ENCODE assay signal across 1 cellular context in the genomic region with DNA sequence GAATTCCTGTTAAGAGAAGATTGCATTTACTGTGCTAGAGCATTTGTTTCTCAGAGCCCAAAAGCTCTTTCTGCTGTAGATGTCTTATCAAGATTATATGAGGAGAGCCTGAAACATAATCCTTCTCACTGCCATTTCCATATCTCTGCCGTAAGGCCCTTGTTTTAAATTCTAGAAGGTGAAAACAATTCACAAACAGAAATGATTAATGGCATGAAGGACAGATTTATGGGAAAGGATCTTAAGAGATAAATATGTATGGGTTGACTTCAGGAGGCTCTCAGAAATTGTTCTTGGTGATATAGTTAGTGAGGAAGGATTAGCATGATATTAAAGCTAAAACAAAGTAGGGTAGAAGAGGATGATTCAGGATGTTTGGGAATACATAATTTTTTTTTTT.
A peak's percentile ranks its signal among the peaks of the same experiment; 100 is the strongest.
TF ChIP-seq lines count a peak whose summit lies in the region.

No MANE protein-coding gene starts in this region.

TF ChIP-seq in K562, 482 proteins besides CTCF, POLR2A, EP300 and RAD21 (continues in another document):
- TF ChIP-seq, protein P1, sequence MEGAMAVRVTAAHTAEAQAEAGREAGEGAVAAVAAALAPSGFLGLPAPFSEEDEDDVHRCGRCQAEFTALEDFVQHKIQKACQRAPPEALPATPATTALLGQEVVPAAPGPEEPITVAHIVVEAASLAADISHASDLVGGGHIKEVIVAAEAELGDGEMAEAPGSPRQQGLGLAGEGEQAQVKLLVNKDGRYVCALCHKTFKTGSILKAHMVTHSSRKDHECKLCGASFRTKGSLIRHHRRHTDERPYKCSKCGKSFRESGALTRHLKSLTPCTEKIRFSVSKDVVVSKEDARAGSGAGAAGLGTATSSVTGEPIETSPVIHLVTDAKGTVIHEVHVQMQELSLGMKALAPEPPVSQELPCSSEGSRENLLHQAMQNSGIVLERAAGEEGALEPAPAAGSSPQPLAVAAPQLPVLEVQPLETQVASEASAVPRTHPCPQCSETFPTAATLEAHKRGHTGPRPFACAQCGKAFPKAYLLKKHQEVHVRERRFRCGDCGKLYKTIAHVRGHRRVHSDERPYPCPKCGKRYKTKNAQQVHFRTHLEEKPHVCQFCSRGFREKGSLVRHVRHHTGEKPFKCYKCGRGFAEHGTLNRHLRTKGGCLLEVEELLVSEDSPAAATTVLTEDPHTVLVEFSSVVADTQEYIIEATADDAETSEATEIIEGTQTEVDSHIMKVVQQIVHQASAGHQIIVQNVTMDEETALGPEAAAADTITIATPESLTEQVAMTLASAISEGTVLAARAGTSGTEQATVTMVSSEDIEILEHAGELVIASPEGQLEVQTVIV (CRISPR knock-in tag; IDR thresholded peaks at IDR 0.05; ENCODE audit: borderline replicate concordance): no peak
- TF ChIP-seq ZNF76 (CRISPR knock-in tag; IDR thresholded peaks at IDR 0.05; ENCODE audit: borderline replicate concordance) (no peak), ELK3 (CRISPR knock-in tag; IDR thresholded peaks at IDR 0.05) (no peak), ZFP91 (CRISPR knock-in tag; IDR thresholded peaks at IDR 0.05) (no peak), LEF1 (IDR thresholded peaks at IDR 0.05) (peak; percentile 52; the same call in 1 of the 2 replicates), HEY1 (CRISPR knock-in tag; IDR thresholded peaks at IDR 0.05; ENCODE audit: borderline replicate concordance) (no peak), SMARCA4 (IDR thresholded peaks at IDR 0.05) (no peak), SIN3B (IDR thresholded peaks at IDR 0.05; ENCODE audit: low read depth) (no peak), CBX5 (IDR thresholded peaks at IDR 0.05; ENCODE audit: borderline replicate concordance, low read depth) (no peak), ZNF280A (IDR thresholded peaks at IDR 0.05; ENCODE audit: low read depth, partially characterized antibody) (no peak), MEF2A (IDR thresholded peaks at IDR 0.05; ENCODE audit: control insufficient read depth, low read depth, low read length) (no peak), SRSF3 (IDR thresholded peaks at IDR 0.05; ENCODE audit: insufficient read depth, low read length) (no peak), TEAD1 (CRISPR knock-in tag; IDR thresholded peaks at IDR 0.05) (no peak), HNRNPLL (IDR thresholded peaks at IDR 0.05; ENCODE audit: low read depth, low read length, poor library complexity, severe bottlenecking) (no peak), COPS2 (conservative IDR thresholded peaks at IDR 0.05) (no peak), GTF2E2 (tag; IDR thresholded peaks at IDR 0.05) (no peak), NUFIP1 (IDR thresholded peaks at IDR 0.05; ENCODE audit: partially characterized antibody) (no peak), ZNF263 (CRISPR knock-in tag; IDR thresholded peaks at IDR 0.05; ENCODE audit: borderline replicate concordance) (no peak), ATF1 (CRISPR knock-in tag; IDR thresholded peaks at IDR 0.05) (no peak), ATF1 (tag; IDR thresholded peaks at IDR 0.05) (no peak), EHMT2 (IDR thresholded peaks at IDR 0.05) (no peak), ZC3H11A (IDR thresholded peaks at IDR 0.05; ENCODE audit: low read depth, low read length) (no peak), CHD7 (IDR thresholded peaks at IDR 0.05; ENCODE audit: low read depth, low read length) (no peak), SOX6 (IDR thresholded peaks at IDR 0.05) (peak; percentile 75; the same call in 1 of the 2 replicates), CBX2 (IDR thresholded peaks at IDR 0.05; ENCODE audit: insufficient read depth, low read length, poor library complexity, severe bottlenecking) (no peak), NFE2 (IDR thresholded peaks at IDR 0.05; ENCODE audit: low read depth) (no peak), ZNF3 (CRISPR knock-in tag; IDR thresholded peaks at IDR 0.05) (no peak)
- TF ChIP-seq, protein P2, sequence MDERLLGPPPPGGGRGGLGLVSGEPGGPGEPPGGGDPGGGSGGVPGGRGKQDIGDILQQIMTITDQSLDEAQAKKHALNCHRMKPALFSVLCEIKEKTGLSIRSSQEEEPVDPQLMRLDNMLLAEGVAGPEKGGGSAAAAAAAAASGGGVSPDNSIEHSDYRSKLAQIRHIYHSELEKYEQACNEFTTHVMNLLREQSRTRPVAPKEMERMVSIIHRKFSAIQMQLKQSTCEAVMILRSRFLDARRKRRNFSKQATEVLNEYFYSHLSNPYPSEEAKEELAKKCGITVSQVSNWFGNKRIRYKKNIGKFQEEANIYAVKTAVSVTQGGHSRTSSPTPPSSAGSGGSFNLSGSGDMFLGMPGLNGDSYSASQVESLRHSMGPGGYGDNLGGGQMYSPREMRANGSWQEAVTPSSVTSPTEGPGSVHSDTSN (CRISPR knock-in tag; IDR thresholded peaks at IDR 0.05; ENCODE audit: low read depth): no peak
- TF ChIP-seq, protein P2 (tag; conservative IDR thresholded peaks at IDR 0.05; ENCODE audit: low read depth): peak; percentile 92
- TF ChIP-seq, protein P3, sequence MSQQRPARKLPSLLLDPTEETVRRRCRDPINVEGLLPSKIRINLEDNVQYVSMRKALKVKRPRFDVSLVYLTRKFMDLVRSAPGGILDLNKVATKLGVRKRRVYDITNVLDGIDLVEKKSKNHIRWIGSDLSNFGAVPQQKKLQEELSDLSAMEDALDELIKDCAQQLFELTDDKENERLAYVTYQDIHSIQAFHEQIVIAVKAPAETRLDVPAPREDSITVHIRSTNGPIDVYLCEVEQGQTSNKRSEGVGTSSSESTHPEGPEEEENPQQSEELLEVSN (IDR thresholded peaks at IDR 0.05; ENCODE audit: borderline replicate concordance in 1 of 2, extremely low read depth in 1 of 2, insufficient read depth in 1 of 2, insufficient read length in 1 of 2, low read depth in 1 of 2, low read length in 1 of 2, poor library complexity in 1 of 2, severe bottlenecking in 1 of 2): no peak
- TF ChIP-seq, protein P4, sequence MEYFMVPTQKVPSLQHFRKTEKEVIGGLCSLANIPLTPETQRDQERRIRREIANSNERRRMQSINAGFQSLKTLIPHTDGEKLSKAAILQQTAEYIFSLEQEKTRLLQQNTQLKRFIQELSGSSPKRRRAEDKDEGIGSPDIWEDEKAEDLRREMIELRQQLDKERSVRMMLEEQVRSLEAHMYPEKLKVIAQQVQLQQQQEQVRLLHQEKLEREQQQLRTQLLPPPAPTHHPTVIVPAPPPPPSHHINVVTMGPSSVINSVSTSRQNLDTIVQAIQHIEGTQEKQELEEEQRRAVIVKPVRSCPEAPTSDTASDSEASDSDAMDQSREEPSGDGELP (CRISPR knock-in tag; IDR thresholded peaks at IDR 0.05; ENCODE audit: borderline replicate concordance): no peak
- TF ChIP-seq, protein P5, sequence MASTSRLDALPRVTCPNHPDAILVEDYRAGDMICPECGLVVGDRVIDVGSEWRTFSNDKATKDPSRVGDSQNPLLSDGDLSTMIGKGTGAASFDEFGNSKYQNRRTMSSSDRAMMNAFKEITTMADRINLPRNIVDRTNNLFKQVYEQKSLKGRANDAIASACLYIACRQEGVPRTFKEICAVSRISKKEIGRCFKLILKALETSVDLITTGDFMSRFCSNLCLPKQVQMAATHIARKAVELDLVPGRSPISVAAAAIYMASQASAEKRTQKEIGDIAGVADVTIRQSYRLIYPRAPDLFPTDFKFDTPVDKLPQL (IDR thresholded peaks at IDR 0.05; ENCODE audit: extremely low read depth, insufficient read length): no peak
